Comparison of ENCODE assay signal across 8 cellular contexts in genomic region chrX:101390664-101391525, GRCh38. TPM values are rescaled to one million over a fixed set of nuclear protein-coding genes. Genes with fewer than 3 reads are reported as not detected.
DNase-seq lines count a peak whose midpoint lies in the region; ATAC-seq, FAIRE-seq and TF ChIP-seq lines count a peak whose summit lies in the region.

RPL36A (plus strand) TSS chrX:101391011; CDS start chrX:101391044, 33 bp downstream.

- H3K27me3 ChIP-seq in DOHH2 (ENCODE audit: control insufficient read depth, low read length) (no peaks in the 10 kb centered on the region), Karpas-422 (ENCODE audit: low read length) (no peaks in the 10 kb centered on the region)

- peaks cover 22 to 26% of the 10 kb centered on the region in 2 donors for H3K4me1 Mint-ChIP-seq in natural killer cell treated with Interleukin-12 subunit alpha and Interleukin-12 subunit beta and Interleukin-15 and Interleukin-18, amount 100 ng/mL, for 72 hours (ENCODE audit: low read depth in 2 of 2)

- H3K36me3 Mint-ChIP-seq in natural killer cell treated with Interleukin-12 subunit alpha and Interleukin-12 subunit beta and Interleukin-15 and Interleukin-18, amount 100 ng/mL, for 72 hours = peaks cover 30% of the 10 kb centered on the region

- H3K4me3 ChIP-seq in DOHH2 (ENCODE audit: low read length) = peak within 1 kb of the TSS; percentile 90
- H3K4me3 ChIP-seq in Karpas-422 (ENCODE audit: low read length) = peak within 1 kb of the TSS; percentile 80

- peak; percentile 64 for TF ChIP-seq CTCF in DOHH2 (IDR thresholded peaks at IDR 0.05; ENCODE audit: low read depth, low read length, poor library complexity, severe bottlenecking)

- H3K27me3 Mint-ChIP-seq in natural killer cell treated with Interleukin-12 subunit alpha and Interleukin-12 subunit beta and Interleukin-15 and Interleukin-18, amount 100 ng/mL, for 72 hours = peaks cover 0 to 2% of the 10 kb centered on the region in 2 donors

- H3F3A ChIP-seq in DOHH2 (ENCODE audit: control insufficient read depth, insufficient read depth) = peaks cover 42% of the 10 kb centered on the region

- peak within 1 kb of the TSS; percentile 95 for H3K4me3 Mint-ChIP-seq in natural killer cell treated with Interleukin-12 subunit alpha and Interleukin-12 subunit beta and Interleukin-15 and Interleukin-18, amount 100 ng/mL, for 72 hours

- no peaks in the 10 kb centered on the region for H3K9me3 Mint-ChIP-seq in natural killer cell treated with Interleukin-12 subunit alpha and Interleukin-12 subunit beta and Interleukin-15 and Interleukin-18, amount 100 ng/mL, for 72 hours

- no peak within 1 kb of the TSS for H2AFZ ChIP-seq in Karpas-422 (ENCODE audit: low read length)

- H3K27ac ChIP-seq in DOHH2 (ENCODE audit: low read depth, low read length) (peak within 1 kb of the TSS; percentile 90), Karpas-422 (ENCODE audit: low read length) (peak within 1 kb of the TSS; percentile 86)

- peak; percentile 96 for DNase-seq in Karpas-422
- peak; percentile 81 for DNase-seq in RCC 7860 (ENCODE audit: low spot score)
- DNase-seq in activated T-helper 1 cell treated with Interleukin-2 at 50 U/mL for 16 hours (ENCODE audit: low read depth) = peak; percentile 67
- peak; percentile 89 for DNase-seq in fibroblast of peridontal ligament (ENCODE audit: extremely low read depth)
- DNase-seq in natural killer cell treated with Interleukin-12 subunit alpha and Interleukin-12 subunit beta and Interleukin-15 and Interleukin-18, amount 100 ng/mL, for 72 hours (ENCODE audit: low spot score) = peak; percentile 89
- DNase-seq in stimulated activated naive CD8-positive, alpha-beta T cell treated with anti-CD3 and anti-CD28 coated beads, Interleukin-15, Interleukin-2, amounts not matched to agents 100 U/mL and 50 U/mL, for 24 hours = peak; percentile 83

- no peaks in the 10 kb centered on the region for H3K9me2 ChIP-seq in DOHH2 (replicated peaks; ENCODE audit: control insufficient read depth, low read length)
- no peaks in the 10 kb centered on the region for H3K9me2 ChIP-seq in Karpas-422 (replicated peaks; ENCODE audit: insufficient read depth, low read length)

- H3K4me2 ChIP-seq in DOHH2 (ENCODE audit: low read length) (peak within 1 kb of the TSS; percentile 96), Karpas-422 (ENCODE audit: low read depth, low read length, poor library complexity, severe bottlenecking) (peak within 1 kb of the TSS; percentile 69)

- H3K9me3 ChIP-seq in DOHH2 (ENCODE audit: control insufficient read depth, insufficient read depth, low read length) (no peaks in the 10 kb centered on the region), Karpas-422 (ENCODE audit: low read length) (no peaks in the 10 kb centered on the region)

- H4K20me1 ChIP-seq in DOHH2 (ENCODE audit: control insufficient read depth, insufficient read depth, low read depth, low read length) = no peaks in the 10 kb centered on the region
- H4K20me1 ChIP-seq in Karpas-422 (ENCODE audit: insufficient read depth, low read depth, low read length) = no peaks in the 10 kb centered on the region

- peak; percentile 82 for ATAC-seq in GM21825 (IDR thresholded peaks at IDR 0.05; ENCODE audit: unreplicated experiment)
- peak; percentile 97 to 98 for ATAC-seq in natural killer cell treated with Interleukin-12 subunit alpha and Interleukin-12 subunit beta and Interleukin-15 and Interleukin-18, amount 100 ng/mL, for 72 hours
- peak; percentile 98 for ATAC-seq in stimulated activated naive CD8-positive, alpha-beta T cell treated with anti-CD3 and anti-CD28 coated beads, Interleukin-15, Interleukin-2, amounts not matched to agents 100 U/mL and 50 U/mL, for 24 hours

- H3K36me3 ChIP-seq in DOHH2 (ENCODE audit: control insufficient read depth, low read length) (peaks cover 49% of the 10 kb centered on the region), Karpas-422 (ENCODE audit: insufficient read depth, low read length) (peaks cover 13% of the 10 kb centered on the region)

- H3K79me2 ChIP-seq in DOHH2 (ENCODE audit: control insufficient read depth, low read length) (peaks cover 52% of the 10 kb centered on the region), Karpas-422 (ENCODE audit: low read length) (peaks cover 21% of the 10 kb centered on the region)

- FAIRE-seq in RCC 7860 (lab: Jason Lieb, UNC) = peak; percentile 42

- H3K9ac ChIP-seq in Karpas-422 (ENCODE audit: low read length) = peak within 1 kb of the TSS; percentile 87

- peak within 1 kb of the TSS; percentile 95 to 96 for H3K27ac Mint-ChIP-seq in natural killer cell treated with Interleukin-12 subunit alpha and Interleukin-12 subunit beta and Interleukin-15 and Interleukin-18, amount 100 ng/mL, for 72 hours

- peaks cover 45% of the 10 kb centered on the region for H3K4me1 ChIP-seq in DOHH2 (ENCODE audit: control insufficient read depth, low read length)
- H3K4me1 ChIP-seq in Karpas-422 (ENCODE audit: low read length) = peaks cover 39% of the 10 kb centered on the region

RNA-seq across cellular contexts. Expression of gene RPL36A, which starts in this region (rescaled TPM):
- 1,280 and 3,178 TPM in 2 replicates for total RNA-seq in Karpas-422 (2014; rRNA removed; shearing (Covaris generic); ENCODE audit: low replicate concordance)
- 100 to 1,000 TPM in 1 of 2 donors, 10 to 100 TPM in 1; 62.9 to 148 TPM for total RNA-seq in natural killer cell treated with Interleukin-12 subunit alpha and Interleukin-12 subunit beta and Interleukin-15 and Interleukin-18, amount 100 ng/mL, for 72 hours

Comparison
In these comparisons a context has a peak if more than half of its experiments do, and no peak if none do; other contexts are left out.
1. Peak in every context shown above with its lines: DNase-seq, ATAC-seq, H3K4me3 ChIP-seq and H3K27ac ChIP-seq.